27 cellular contexts compared by ENCODE assay signal in genomic region chr11:80239217-80239616, GRCh38.
"Had no signal": no experiment of that assay in that cellular context is flagged by ENCODE, and none has a peak within 500 bp of the region (broad histone marks: within the 10 kb centered on the region; RNA-seq: fewer than 3 reads in every experiment).

No MANE protein-coding gene starts in this region.

- H3K36me3 ChIP-seq: gastrocnemius medialis, thyroid gland, upper lobe of right lung had no signal

- H3K36me3 Mint-ChIP-seq: activated naive CD8-positive, alpha-beta T cell treated with anti-CD3 and anti-CD28 coated beads, Interleukin-2, amount 10 ng/mL, durations not matched to agents 7 days and 5 days had no signal

- DNase-seq: activated B cell treated with CpG ODN at 0.5 μM for 24 hours; activated CD4-positive, alpha-beta T cell treated with anti-CD3 and anti-CD28 coated beads for 36 hours; activated CD4-positive, alpha-beta T cell treated with anti-CD3 and anti-CD28 coated beads, Interleukin-2, amount 50 U/mL, for 4 hours; activated CD8-positive, alpha-beta memory T cell treated with anti-CD3 and anti-CD28 coated beads for 24 hours; activated CD8-positive, alpha-beta memory T cell treated with anti-CD3 and anti-CD28 coated beads, Interleukin-2, amount 50 U/mL, for 48 hours; activated naive CD4-positive, alpha-beta T cell treated with Interleukin-2 at 50 U/mL for 16 hours; activated naive CD8-positive, alpha-beta T cell treated with anti-CD3 and anti-CD28 coated beads, Interleukin-2, amount 10 ng/mL, durations not matched to agents 7 days and 5 days; activated T-cell treated with anti-CD3 and anti-CD28 coated beads, Interleukin-2, amount 50 U/mL, for 4 hours; anterior cingulate cortex; body of pancreas; caudate nucleus; effector memory CD4-positive, alpha-beta T cell; gastrocnemius medialis; hypothalamus; mesendoderm; naive thymus-derived CD4-positive, alpha-beta T cell; occipital lobe; psoas muscle; right cardiac atrium; stimulated activated CD4-positive, alpha-beta T cell treated with anti-CD3 and anti-CD28 coated beads, Interleukin-4, amount 100 ng/mL, for 24 hours; stimulated activated naive CD8-positive, alpha-beta T cell treated with anti-CD3 and anti-CD28 coated beads, Interleukin-15, Interleukin-2, amounts not matched to agents 100 U/mL and 50 U/mL, for 24 hours; T1000; thyroid gland; upper lobe of right lung had no signal

- H3K4me1 ChIP-seq: body of pancreas, gastrocnemius medialis, psoas muscle, thyroid gland, upper lobe of right lung had no signal

- H3K9me3 ChIP-seq: body of pancreas, gastrocnemius medialis, thyroid gland had no signal

- ATAC-seq: activated CD4-positive, alpha-beta T cell treated with anti-CD3 and anti-CD28 coated beads for 36 hours; activated T-cell treated with anti-CD3 and anti-CD28 coated beads, Interleukin-2, amount 50 U/mL, for 4 hours; body of pancreas; esophagus mucosa; gastrocnemius medialis; naive thymus-derived CD4-positive, alpha-beta T cell; psoas muscle; right cardiac atrium; stimulated activated naive CD8-positive, alpha-beta T cell treated with anti-CD3 and anti-CD28 coated beads, Interleukin-15, Interleukin-2, amounts not matched to agents 100 U/mL and 50 U/mL, for 24 hours; upper lobe of right lung had no signal

- H3K27me3 Mint-ChIP-seq: activated B cell treated with CpG ODN at 0.5 μM for 24 hours; activated CD4-positive, alpha-beta T cell treated with anti-CD3 and anti-CD28 coated beads for 36 hours; activated naive CD8-positive, alpha-beta T cell treated with anti-CD3 and anti-CD28 coated beads, Interleukin-2, amount 10 ng/mL, durations not matched to agents 7 days and 5 days; naive thymus-derived CD4-positive, alpha-beta T cell had no signal

- H3K4me1 Mint-ChIP-seq: activated B cell treated with CpG ODN at 0.5 μM for 24 hours; activated CD4-positive, alpha-beta T cell treated with anti-CD3 and anti-CD28 coated beads for 36 hours; activated naive CD8-positive, alpha-beta T cell treated with anti-CD3 and anti-CD28 coated beads, Interleukin-2, amount 10 ng/mL, durations not matched to agents 7 days and 5 days; neural crest cell had no signal

- H3K4me3 ChIP-seq: body of pancreas, gastrocnemius medialis, psoas muscle, thyroid gland, upper lobe of right lung had no signal

- H3K4me3 Mint-ChIP-seq: activated B cell treated with CpG ODN at 0.5 μM for 24 hours; activated CD4-positive, alpha-beta T cell treated with anti-CD3 and anti-CD28 coated beads for 36 hours; activated naive CD8-positive, alpha-beta T cell treated with anti-CD3 and anti-CD28 coated beads, Interleukin-2, amount 10 ng/mL, durations not matched to agents 7 days and 5 days; activated T-cell treated with anti-CD3 and anti-CD28 coated beads, Interleukin-2, amount 50 U/mL, for 4 hours; naive thymus-derived CD4-positive, alpha-beta T cell; neural crest cell; T-helper 1 cell treated with Interleukin-12 subunit alpha and Interleukin-12 subunit beta and Interleukin-4 antibody, amounts not matched to agents 30 μg/mL and 1 μg/mL, for 36 hours had no signal

- H3K27ac Mint-ChIP-seq: activated B cell treated with CpG ODN at 0.5 μM for 24 hours; activated CD4-positive, alpha-beta T cell treated with anti-CD3 and anti-CD28 coated beads for 36 hours; activated naive CD8-positive, alpha-beta T cell treated with anti-CD3 and anti-CD28 coated beads, Interleukin-2, amount 10 ng/mL, durations not matched to agents 7 days and 5 days; naive thymus-derived CD4-positive, alpha-beta T cell; T-helper 1 cell treated with Interleukin-12 subunit alpha and Interleukin-12 subunit beta and Interleukin-4 antibody, amounts not matched to agents 30 μg/mL and 1 μg/mL, for 36 hours had no signal
